ENCODE assay signal across 1 cellular context in the genomic region with DNA sequence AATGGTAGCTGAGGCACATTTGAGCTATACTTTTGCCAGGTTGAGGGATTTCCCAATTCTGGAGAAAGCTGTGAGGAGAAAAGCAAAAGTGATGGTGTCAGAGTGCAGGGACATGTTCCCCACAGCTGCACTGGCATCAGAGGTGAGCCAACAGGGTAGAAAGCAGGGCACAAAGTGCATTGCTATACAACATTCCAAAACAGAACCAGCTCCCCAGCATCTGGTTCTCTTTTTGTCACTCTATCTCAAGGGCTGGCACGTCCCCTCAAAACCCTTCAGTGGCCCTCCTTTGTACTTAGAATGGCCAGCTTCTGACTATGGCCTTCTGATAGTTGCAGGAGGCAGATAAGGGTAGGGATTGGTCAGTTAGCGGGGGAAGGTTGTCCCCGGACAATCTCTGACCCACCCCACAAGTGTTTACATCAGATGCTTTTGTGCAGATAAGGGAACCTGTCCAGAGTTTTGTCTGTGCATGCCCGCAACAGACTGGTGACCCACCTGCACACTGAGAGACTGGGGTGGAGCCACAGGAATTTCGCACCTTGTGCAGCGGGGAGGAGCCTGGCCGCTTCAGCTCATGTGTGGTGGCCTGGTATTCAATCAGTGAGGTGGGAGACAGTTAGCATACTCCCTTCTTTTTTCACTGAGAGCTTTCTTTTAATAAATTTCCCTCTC.
TF ChIP-seq lines count a peak whose summit lies in the region.

No MANE protein-coding gene starts in this region.

TF ChIP-seq in HepG2, 621 proteins besides CTCF, POLR2A, EP300 and RAD21 (continued from another document and continues in another):
- TF ChIP-seq RFX1 (IDR thresholded peaks at IDR 0.05) (no peak), ZNF451 (CRISPR knock-in tag; IDR thresholded peaks at IDR 0.05) (no peak), ZBTB39 (CRISPR knock-in tag; IDR thresholded peaks at IDR 0.05) (0 out of 2 replicates have a peak, but pooled peaks have one; percentile 60), ZNF605 (CRISPR knock-in tag; IDR thresholded peaks at IDR 0.05) (peak; percentile 58; the same call in 1 of the 2 replicates), NR1H2 (CRISPR knock-in tag; IDR thresholded peaks at IDR 0.05; ENCODE audit: borderline replicate concordance, low read depth) (no peak), TEF (CRISPR knock-in tag; IDR thresholded peaks at IDR 0.05) (no peak), ZNF343 (CRISPR knock-in tag; IDR thresholded peaks at IDR 0.05) (no peak; the same call in 1 of the 2 replicates), RNF219 (CRISPR knock-in tag; IDR thresholded peaks at IDR 0.05) (no peak), ZEB1 (IDR thresholded peaks at IDR 0.05; ENCODE audit: insufficient replicate concordance, low read depth) (peak; percentile 68), SP4 (CRISPR knock-in tag; IDR thresholded peaks at IDR 0.05) (no peak), ZNF274 (CRISPR knock-in tag; IDR thresholded peaks at IDR 0.05) (no peak), CREB1 (IDR thresholded peaks at IDR 0.05) (no peak), CREB1 (CRISPR knock-in tag; IDR thresholded peaks at IDR 0.05) (peak; percentile 66), HHEX (CRISPR knock-in tag; IDR thresholded peaks at IDR 0.05) (no peak), ZNF598 (CRISPR knock-in tag; IDR thresholded peaks at IDR 0.05; ENCODE audit: borderline replicate concordance) (no peak; the same call in 1 of the 2 replicates), SP5 (CRISPR knock-in tag; IDR thresholded peaks at IDR 0.05; ENCODE audit: borderline replicate concordance, low read depth) (peak; percentile 49; the same call in 1 of the 2 replicates), ZNF333 (CRISPR knock-in tag; IDR thresholded peaks at IDR 0.05; ENCODE audit: borderline replicate concordance) (no peak), PTBP1 (IDR thresholded peaks at IDR 0.05; ENCODE audit: low read depth, low read length, poor library complexity, severe bottlenecking) (no peak), ZBTB37 (CRISPR knock-in tag; IDR thresholded peaks at IDR 0.05) (no peak), ZNF121 (CRISPR knock-in tag; IDR thresholded peaks at IDR 0.05) (0 out of 2 replicates have a peak, but pooled peaks have one; percentile 10), BRF2 (CRISPR knock-in tag; IDR thresholded peaks at IDR 0.05) (no peak), ZNF597 (CRISPR knock-in tag; IDR thresholded peaks at IDR 0.05) (no peak)
- TF ChIP-seq, protein P1, sequence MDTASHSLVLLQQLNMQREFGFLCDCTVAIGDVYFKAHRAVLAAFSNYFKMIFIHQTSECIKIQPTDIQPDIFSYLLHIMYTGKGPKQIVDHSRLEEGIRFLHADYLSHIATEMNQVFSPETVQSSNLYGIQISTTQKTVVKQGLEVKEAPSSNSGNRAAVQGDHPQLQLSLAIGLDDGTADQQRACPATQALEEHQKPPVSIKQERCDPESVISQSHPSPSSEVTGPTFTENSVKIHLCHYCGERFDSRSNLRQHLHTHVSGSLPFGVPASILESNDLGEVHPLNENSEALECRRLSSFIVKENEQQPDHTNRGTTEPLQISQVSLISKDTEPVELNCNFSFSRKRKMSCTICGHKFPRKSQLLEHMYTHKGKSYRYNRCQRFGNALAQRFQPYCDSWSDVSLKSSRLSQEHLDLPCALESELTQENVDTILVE (CRISPR knock-in tag; IDR thresholded peaks at IDR 0.05) = no peak
- TF ChIP-seq, protein P2, sequence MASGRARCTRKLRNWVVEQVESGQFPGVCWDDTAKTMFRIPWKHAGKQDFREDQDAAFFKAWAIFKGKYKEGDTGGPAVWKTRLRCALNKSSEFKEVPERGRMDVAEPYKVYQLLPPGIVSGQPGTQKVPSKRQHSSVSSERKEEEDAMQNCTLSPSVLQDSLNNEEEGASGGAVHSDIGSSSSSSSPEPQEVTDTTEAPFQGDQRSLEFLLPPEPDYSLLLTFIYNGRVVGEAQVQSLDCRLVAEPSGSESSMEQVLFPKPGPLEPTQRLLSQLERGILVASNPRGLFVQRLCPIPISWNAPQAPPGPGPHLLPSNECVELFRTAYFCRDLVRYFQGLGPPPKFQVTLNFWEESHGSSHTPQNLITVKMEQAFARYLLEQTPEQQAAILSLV (CRISPR knock-in tag; IDR thresholded peaks at IDR 0.05; ENCODE audit: borderline replicate concordance) = no peak
- TF ChIP-seq, protein P3, sequence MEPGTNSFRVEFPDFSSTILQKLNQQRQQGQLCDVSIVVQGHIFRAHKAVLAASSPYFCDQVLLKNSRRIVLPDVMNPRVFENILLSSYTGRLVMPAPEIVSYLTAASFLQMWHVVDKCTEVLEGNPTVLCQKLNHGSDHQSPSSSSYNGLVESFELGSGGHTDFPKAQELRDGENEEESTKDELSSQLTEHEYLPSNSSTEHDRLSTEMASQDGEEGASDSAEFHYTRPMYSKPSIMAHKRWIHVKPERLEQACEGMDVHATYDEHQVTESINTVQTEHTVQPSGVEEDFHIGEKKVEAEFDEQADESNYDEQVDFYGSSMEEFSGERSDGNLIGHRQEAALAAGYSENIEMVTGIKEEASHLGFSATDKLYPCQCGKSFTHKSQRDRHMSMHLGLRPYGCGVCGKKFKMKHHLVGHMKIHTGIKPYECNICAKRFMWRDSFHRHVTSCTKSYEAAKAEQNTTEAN (CRISPR knock-in tag; conservative IDR thresholded peaks at IDR 0.05) = no peak
- TF ChIP-seq, protein P4, sequence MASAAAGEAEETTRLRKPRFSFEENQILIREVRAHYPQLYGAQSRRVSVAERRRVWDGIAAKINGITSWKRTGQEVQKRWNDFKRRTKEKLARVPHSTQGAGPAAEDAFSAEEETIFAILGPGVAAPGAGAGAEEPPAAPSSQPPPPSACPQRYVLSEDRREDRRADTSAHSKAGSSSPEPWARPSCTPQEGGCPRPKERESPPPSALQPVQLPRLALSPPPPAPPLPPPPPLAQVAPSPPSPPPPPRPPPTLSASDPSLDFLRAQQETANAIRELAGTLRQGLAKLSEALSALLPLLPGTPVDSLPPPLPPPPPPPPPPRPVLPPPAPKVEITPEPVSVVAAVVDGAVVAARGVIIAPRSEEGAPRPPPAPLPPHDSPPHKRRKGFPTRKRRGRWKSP (CRISPR knock-in tag; IDR thresholded peaks at IDR 0.05) = no peak
- TF ChIP-seq, protein P5, sequence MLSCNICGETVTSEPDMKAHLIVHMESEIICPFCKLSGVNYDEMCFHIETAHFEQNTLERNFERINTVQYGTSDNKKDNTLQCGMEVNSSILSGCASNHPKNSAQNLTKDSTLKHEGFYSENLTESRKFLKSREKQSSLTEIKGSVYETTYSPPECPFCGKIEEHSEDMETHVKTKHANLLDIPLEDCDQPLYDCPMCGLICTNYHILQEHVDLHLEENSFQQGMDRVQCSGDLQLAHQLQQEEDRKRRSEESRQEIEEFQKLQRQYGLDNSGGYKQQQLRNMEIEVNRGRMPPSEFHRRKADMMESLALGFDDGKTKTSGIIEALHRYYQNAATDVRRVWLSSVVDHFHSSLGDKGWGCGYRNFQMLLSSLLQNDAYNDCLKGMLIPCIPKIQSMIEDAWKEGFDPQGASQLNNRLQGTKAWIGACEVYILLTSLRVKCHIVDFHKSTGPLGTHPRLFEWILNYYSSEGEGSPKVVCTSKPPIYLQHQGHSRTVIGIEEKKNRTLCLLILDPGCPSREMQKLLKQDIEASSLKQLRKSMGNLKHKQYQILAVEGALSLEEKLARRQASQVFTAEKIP (CRISPR knock-in tag; IDR thresholded peaks at IDR 0.05; ENCODE audit: borderline replicate concordance) = no peak
- TF ChIP-seq, protein P6, sequence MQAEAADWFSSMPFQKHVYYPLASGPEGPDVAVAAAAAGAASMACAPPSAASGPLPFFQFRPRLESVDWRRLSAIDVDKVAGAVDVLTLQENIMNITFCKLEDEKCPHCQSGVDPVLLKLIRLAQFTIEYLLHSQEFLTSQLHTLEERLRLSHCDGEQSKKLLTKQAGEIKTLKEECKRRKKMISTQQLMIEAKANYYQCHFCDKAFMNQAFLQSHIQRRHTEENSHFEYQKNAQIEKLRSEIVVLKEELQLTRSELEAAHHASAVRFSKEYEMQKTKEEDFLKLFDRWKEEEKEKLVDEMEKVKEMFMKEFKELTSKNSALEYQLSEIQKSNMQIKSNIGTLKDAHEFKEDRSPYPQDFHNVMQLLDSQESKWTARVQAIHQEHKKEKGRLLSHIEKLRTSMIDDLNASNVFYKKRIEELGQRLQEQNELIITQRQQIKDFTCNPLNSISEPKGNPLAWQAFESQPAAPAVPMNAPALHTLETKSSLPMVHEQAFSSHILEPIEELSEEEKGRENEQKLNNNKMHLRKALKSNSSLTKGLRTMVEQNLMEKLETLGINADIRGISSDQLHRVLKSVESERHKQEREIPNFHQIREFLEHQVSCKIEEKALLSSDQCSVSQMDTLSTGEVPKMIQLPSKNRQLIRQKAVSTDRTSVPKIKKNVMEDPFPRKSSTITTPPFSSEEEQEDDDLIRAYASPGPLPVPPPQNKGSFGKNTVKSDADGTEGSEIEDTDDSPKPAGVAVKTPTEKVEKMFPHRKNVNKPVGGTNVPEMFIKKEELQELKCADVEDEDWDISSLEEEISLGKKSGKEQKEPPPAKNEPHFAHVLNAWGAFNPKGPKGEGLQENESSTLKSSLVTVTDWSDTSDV (CRISPR knock-in tag; IDR thresholded peaks at IDR 0.05) = no peak
- TF ChIP-seq, protein P7, sequence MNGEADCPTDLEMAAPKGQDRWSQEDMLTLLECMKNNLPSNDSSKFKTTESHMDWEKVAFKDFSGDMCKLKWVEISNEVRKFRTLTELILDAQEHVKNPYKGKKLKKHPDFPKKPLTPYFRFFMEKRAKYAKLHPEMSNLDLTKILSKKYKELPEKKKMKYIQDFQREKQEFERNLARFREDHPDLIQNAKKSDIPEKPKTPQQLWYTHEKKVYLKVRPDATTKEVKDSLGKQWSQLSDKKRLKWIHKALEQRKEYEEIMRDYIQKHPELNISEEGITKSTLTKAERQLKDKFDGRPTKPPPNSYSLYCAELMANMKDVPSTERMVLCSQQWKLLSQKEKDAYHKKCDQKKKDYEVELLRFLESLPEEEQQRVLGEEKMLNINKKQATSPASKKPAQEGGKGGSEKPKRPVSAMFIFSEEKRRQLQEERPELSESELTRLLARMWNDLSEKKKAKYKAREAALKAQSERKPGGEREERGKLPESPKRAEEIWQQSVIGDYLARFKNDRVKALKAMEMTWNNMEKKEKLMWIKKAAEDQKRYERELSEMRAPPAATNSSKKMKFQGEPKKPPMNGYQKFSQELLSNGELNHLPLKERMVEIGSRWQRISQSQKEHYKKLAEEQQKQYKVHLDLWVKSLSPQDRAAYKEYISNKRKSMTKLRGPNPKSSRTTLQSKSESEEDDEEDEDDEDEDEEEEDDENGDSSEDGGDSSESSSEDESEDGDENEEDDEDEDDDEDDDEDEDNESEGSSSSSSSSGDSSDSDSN (CRISPR knock-in tag; IDR thresholded peaks at IDR 0.05) = no peak
